In the genomic region with DNA sequence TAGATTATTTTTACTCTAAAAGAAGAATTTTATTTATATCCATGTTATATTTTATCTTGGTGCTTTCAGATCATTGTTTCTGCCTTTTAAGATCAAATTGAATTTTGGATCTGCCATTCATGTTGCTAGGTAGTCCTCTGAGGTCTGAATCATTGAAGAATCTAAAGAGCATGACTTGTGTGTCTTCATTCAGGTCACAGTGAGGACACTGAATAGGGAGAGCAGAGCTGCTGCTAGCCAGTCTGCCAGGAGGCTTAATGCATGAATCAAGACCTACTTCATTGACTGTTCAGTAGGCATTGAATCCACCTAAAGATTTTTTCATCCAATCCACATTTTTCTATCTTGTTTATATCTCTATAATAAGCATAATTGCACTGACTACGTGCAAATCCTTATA, we compare ENCODE assay signal across 33 cellular contexts.
"Had no signal": no experiment of that assay in that cellular context is flagged by ENCODE, and none has a peak within 500 bp of the region (broad histone marks: within the 10 kb centered on the region; RNA-seq: fewer than 3 reads in every experiment).

No MANE protein-coding gene starts in this region.

- DNase-seq: activated CD4-positive, alpha-beta T cell treated with anti-CD3 and anti-CD28 coated beads for 36 hours; activated CD4-positive, alpha-beta T cell treated with anti-CD3 and anti-CD28 coated beads, Interleukin-2, amount 10 ng/mL, durations not matched to agents 7 days and 5 days; activated CD4-positive, alpha-beta T cell treated with anti-CD3 and anti-CD28 coated beads, Interleukin-2, amount 50 U/mL, for 48 hours; activated CD8-positive, alpha-beta T cell treated with anti-CD3 and anti-CD28 coated beads, Interleukin-2, amount 10 ng/mL, durations not matched to agents 7 days and 5 days; activated gamma-delta T cell; activated naive CD4-positive, alpha-beta T cell treated with Interleukin-2 at 50 U/mL for 16 hours; activated T-cell treated with anti-CD3 and anti-CD28 coated beads, Interleukin-2, amount 50 U/mL, for 24 hours; adrenal gland; body of pancreas; caudate nucleus; Karpas-422; KBM-7; NCI-H1105; NCI-H1417 treated with DMSO at 0.1 percent for 48 hours; NCI-H187 treated with DMSO at 0.1 percent for 48 hours; NCI-H2081; NCI-H2171 treated with DMSO at 0.1 percent for 48 hours; NCI-H2227 treated with DMSO at 0.1 percent for 48 hours; NCI-H446; NCI-H510A treated with DMSO at 0.1 percent for 48 hours; NCI-H526 treated with DMSO at 0.1 percent for 48 hours; NCI-H774; NK-92 treated with Interleukin-12 subunit alpha and Interleukin-12 subunit beta, amount 100 ng/mL, for 24 hours; PC-9; SHP77; SJCRH30; T1000 had no signal

- H3K4me2 ChIP-seq: PC-9 had no signal

- H3K27me3 ChIP-seq: adrenal gland, body of pancreas, SJCRH30 had no signal

- H3K4me3 Mint-ChIP-seq: activated CD4-positive, alpha-beta T cell treated with anti-CD3 and anti-CD28 coated beads for 36 hours; activated CD4-positive, alpha-beta T cell treated with anti-CD3 and anti-CD28 coated beads, Interleukin-2, amount 10 ng/mL, durations not matched to agents 7 days and 5 days; activated CD8-positive, alpha-beta T cell treated with anti-CD3 and anti-CD28 coated beads, Interleukin-2, amount 10 ng/mL, durations not matched to agents 7 days and 5 days; activated T-cell treated with anti-CD3 and anti-CD28 coated beads, Interleukin-2, amount 50 U/mL, for 24 hours; IgD-negative memory B cell; WTC11 had no signal

- H3K4me1 Mint-ChIP-seq: activated CD4-positive, alpha-beta T cell treated with anti-CD3 and anti-CD28 coated beads for 36 hours; activated CD4-positive, alpha-beta T cell treated with anti-CD3 and anti-CD28 coated beads, Interleukin-2, amount 10 ng/mL, durations not matched to agents 7 days and 5 days had no signal

- H3K36me3 Mint-ChIP-seq: activated naive CD4-positive, alpha-beta T cell treated with anti-CD3 and anti-CD28 coated beads, Interleukin-2, amount 50 U/mL, for 72 hours; WTC11 had no signal

- H3K4me3 ChIP-seq: adrenal gland, body of pancreas, PC-9, SJCRH30, SK-N-MC had no signal

- ATAC-seq: activated CD4-positive, alpha-beta T cell treated with anti-CD3 and anti-CD28 coated beads for 36 hours; activated CD4-positive, CD25-positive, alpha-beta regulatory T cell treated with anti-CD3 and anti-CD28 coated beads, Interleukin-2, amount 50 U/mL, for 24 hours; activated CD8-positive, alpha-beta T cell treated with anti-CD3 and anti-CD28 coated beads, Interleukin-2, amount 10 ng/mL, durations not matched to agents 7 days and 5 days; activated naive CD4-positive, alpha-beta T cell treated with anti-CD3 and anti-CD28 coated beads, Interleukin-2, amount 50 U/mL, for 72 hours; body of pancreas; WTC11 had no signal

- H3K27ac Mint-ChIP-seq: activated CD4-positive, alpha-beta T cell treated with anti-CD3 and anti-CD28 coated beads for 36 hours; activated CD4-positive, alpha-beta T cell treated with anti-CD3 and anti-CD28 coated beads, Interleukin-2, amount 10 ng/mL, durations not matched to agents 7 days and 5 days; activated CD8-positive, alpha-beta T cell treated with anti-CD3 and anti-CD28 coated beads, Interleukin-2, amount 10 ng/mL, durations not matched to agents 7 days and 5 days; activated naive CD4-positive, alpha-beta T cell treated with anti-CD3 and anti-CD28 coated beads, Interleukin-2, amount 50 U/mL, for 72 hours; activated T-cell treated with anti-CD3 and anti-CD28 coated beads, Interleukin-2, amount 50 U/mL, for 24 hours; activated T-helper 2 cell treated with anti-CD3 and anti-CD28 coated beads, Interferon-gamma antibody, Interleukin-2, Interleukin-4, amounts not matched to agents 10 μg/mL and 5 μg/mL and 100 μg/mL, durations not matched to agents 14 hours and 24 hours and 36 hours; IgD-negative memory B cell; WTC11 had no signal

- H3K9me3 Mint-ChIP-seq: activated CD4-positive, alpha-beta T cell treated with anti-CD3 and anti-CD28 coated beads, Interleukin-2, amount 10 ng/mL, durations not matched to agents 7 days and 5 days; activated T-cell treated with anti-CD3 and anti-CD28 coated beads, Interleukin-2, amount 50 U/mL, for 24 hours; activated T-helper 2 cell treated with anti-CD3 and anti-CD28 coated beads, Interferon-gamma antibody, Interleukin-2, Interleukin-4, amounts not matched to agents 10 μg/mL and 5 μg/mL and 100 μg/mL, durations not matched to agents 14 hours and 24 hours and 36 hours; WTC11 had no signal

- H3K27ac ChIP-seq: adrenal gland, body of pancreas, PC-9, SJCRH30, SK-N-MC had no signal

- H3K36me3 ChIP-seq: adrenal gland, SJCRH30 had no signal

- H3K4me1 ChIP-seq: adrenal gland, body of pancreas had no signal

- H3K27me3 Mint-ChIP-seq: activated CD4-positive, alpha-beta T cell treated with anti-CD3 and anti-CD28 coated beads for 36 hours; activated CD4-positive, alpha-beta T cell treated with anti-CD3 and anti-CD28 coated beads, Interleukin-2, amount 10 ng/mL, durations not matched to agents 7 days and 5 days; activated T-cell treated with anti-CD3 and anti-CD28 coated beads, Interleukin-2, amount 50 U/mL, for 24 hours; IgD-negative memory B cell had no signal

- H3K9me3 ChIP-seq: adrenal gland, body of pancreas, SJCRH30 had no signal

- H2AFZ ChIP-seq: PC-9 had no signal
